Comparison of ENCODE assay signal across 1 cellular context in the genomic region with DNA sequence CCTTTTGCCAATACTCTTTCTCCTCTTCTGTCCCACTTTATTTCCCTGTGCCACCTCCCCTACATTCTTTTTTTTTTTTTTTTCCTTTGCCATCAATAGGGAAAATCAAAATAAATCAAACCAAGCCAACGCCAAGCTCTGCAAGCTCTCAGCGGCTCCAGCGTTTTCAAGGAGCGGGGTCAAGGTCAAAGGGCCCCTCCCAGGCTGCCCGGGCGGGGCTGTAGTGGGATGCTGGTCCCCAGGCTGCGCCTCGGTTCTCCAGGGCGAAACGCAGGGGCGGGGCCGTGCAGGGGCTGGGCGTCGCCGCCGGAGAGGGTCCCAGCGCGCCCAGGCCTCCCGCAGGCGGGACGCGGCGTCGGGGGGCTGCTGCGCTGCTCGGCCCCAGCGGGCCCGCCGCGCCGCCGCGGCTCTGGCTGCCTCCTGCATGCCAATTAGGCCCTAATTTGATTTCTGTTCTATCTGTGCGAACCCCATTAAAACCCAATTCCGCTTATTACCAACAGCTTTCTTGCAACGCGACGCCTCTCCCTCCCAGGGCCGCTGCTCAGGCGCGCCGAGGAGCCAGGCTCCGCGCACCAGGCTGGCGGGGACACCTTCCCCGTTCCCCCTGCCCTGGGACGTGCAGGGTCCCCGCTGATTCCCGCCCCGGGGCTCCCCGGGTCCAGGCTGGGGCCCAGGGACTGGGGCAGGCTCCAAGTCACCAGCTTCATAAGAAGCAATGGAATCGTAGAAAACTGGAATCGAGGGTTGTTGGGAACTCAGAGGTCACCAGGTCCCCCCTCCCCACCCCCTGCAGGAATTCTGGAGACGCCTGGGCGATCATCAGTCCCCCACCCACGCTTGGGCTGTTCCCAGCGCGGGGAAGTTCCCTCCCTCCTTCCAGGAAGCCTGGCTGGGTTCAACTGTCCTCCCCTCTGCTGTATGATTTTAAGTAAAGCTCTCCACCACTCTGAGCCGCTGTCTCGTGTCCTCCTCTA.
A peak's percentile ranks its signal among the peaks of the same experiment; 100 is the strongest.
TF ChIP-seq lines count a peak whose summit lies in the region.

No MANE protein-coding gene starts in this region.

TF ChIP-seq in H1, 55 proteins besides CTCF, POLR2A, EP300 and RAD21 (continued from another document):
- TF ChIP-seq CHD2 (IDR thresholded peaks at IDR 0.05; ENCODE audit: low read length) (no peak), POLR2AphosphoS5 (IDR thresholded peaks at IDR 0.05; ENCODE audit: low read depth, low read length) (no peak), BRCA1 (IDR thresholded peaks at IDR 0.05; ENCODE audit: low read depth, low read length) (no peak), EZH2 (IDR thresholded peaks at IDR 0.05; ENCODE audit: low read depth, low read length, severe bottlenecking) (no peak), SRF (IDR thresholded peaks at IDR 0.05; ENCODE audit: low read depth, low read length) (no peak), GTF2F1 (IDR thresholded peaks at IDR 0.05; ENCODE audit: borderline replicate concordance, low read depth, low read length) (no peak), SIX5 (IDR thresholded peaks at IDR 0.05; ENCODE audit: low read depth, low read length) (no peak), ZNF274 (IDR thresholded peaks at IDR 0.05; ENCODE audit: borderline replicate concordance, extremely low read depth, low read length) (no peak), ASH2L (IDR thresholded peaks at IDR 0.05; ENCODE audit: low read length) (peak; percentile 79), SP4 (IDR thresholded peaks at IDR 0.05; ENCODE audit: low read length) (no peak), TBP (IDR thresholded peaks at IDR 0.05; ENCODE audit: low read depth, low read length) (no peak), PHF8 (conservative IDR thresholded peaks at IDR 0.05; ENCODE audit: low read depth, low read length) (peak; percentile 40; the same call in 1 of the 2 replicates), RFX5 (IDR thresholded peaks at IDR 0.05; ENCODE audit: borderline replicate concordance, low read depth, low read length) (no peak), TEAD4 (IDR thresholded peaks at IDR 0.05; ENCODE audit: low read depth, low read length) (no peak), CHD1 (IDR thresholded peaks at IDR 0.05; ENCODE audit: low read depth, low read length) (no peak), RXRA (IDR thresholded peaks at IDR 0.05; ENCODE audit: insufficient read depth, low read depth, low read length) (no peak), SIN3A (conservative IDR thresholded peaks at IDR 0.05 in 1 of 2, IDR thresholded peaks at IDR 0.05 in 1 of 2; ENCODE audit: low read depth in 1 of 2, low read length in 2 of 2) (no peak), GABPA (IDR thresholded peaks at IDR 0.05; ENCODE audit: borderline replicate concordance, insufficient read depth, low read length) (no peak), CBX5 (IDR thresholded peaks at IDR 0.05; ENCODE audit: low read depth, low read length) (no peak), SIRT6 (IDR thresholded peaks at IDR 0.05; ENCODE audit: low read length) (no peak), BACH1 (IDR thresholded peaks at IDR 0.05; ENCODE audit: low read length) (no peak), JUN (IDR thresholded peaks at IDR 0.05; ENCODE audit: low read depth, low read length) (no peak), HDAC6 (IDR thresholded peaks at IDR 0.05; ENCODE audit: low read depth, low read length) (no peak), TCF12 (IDR thresholded peaks at IDR 0.05; ENCODE audit: low read depth, low read length) (no peak), CEBPB (IDR thresholded peaks at IDR 0.05; ENCODE audit: low read depth, low read length) (no peak), CBX8 (IDR thresholded peaks at IDR 0.05; ENCODE audit: borderline replicate concordance, low read depth, low read length) (no peak), NRF1 (IDR thresholded peaks at IDR 0.05; ENCODE audit: low read depth, low read length) (no peak), KDM1A (IDR thresholded peaks at IDR 0.05; ENCODE audit: borderline replicate concordance, low read length) (no peak), CREB1 (IDR thresholded peaks at IDR 0.05) (no peak), EGR1 (IDR thresholded peaks at IDR 0.05; ENCODE audit: borderline replicate concordance, low read depth, low read length) (peak; percentile 42; the same call in 1 of the 2 replicates), MAFK (IDR thresholded peaks at IDR 0.05; ENCODE audit: low read depth, low read length) (no peak), MAX (IDR thresholded peaks at IDR 0.05) (no peak)
- TF ChIP-seq, protein P1, sequence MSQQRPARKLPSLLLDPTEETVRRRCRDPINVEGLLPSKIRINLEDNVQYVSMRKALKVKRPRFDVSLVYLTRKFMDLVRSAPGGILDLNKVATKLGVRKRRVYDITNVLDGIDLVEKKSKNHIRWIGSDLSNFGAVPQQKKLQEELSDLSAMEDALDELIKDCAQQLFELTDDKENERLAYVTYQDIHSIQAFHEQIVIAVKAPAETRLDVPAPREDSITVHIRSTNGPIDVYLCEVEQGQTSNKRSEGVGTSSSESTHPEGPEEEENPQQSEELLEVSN (IDR thresholded peaks at IDR 0.05), result no peak
